11 cellular contexts compared by ENCODE assay signal in genomic region chr6:43716099-43716498, GRCh38. TPM values are rescaled to one million over a fixed set of nuclear protein-coding genes. Genes with fewer than 3 reads are reported as not detected.
A peak's percentile ranks its signal among the peaks of the same experiment; 100 is the strongest.
DNase-seq lines count a peak whose midpoint lies in the region; ATAC-seq, FAIRE-seq and TF ChIP-seq lines count a peak whose summit lies in the region.
"Had no signal": no experiment of that assay in that cellular context is flagged by ENCODE, and none has a peak within 500 bp of the region (broad histone marks: within the 10 kb centered on the region; RNA-seq: fewer than 3 reads in every experiment).

No MANE protein-coding gene starts in this region.

- dilution Hi-C loops in endothelial cell of umbilical vein (cut with MboI; ENCODE audit: extremely low pct_ligation_motif_present, low sequenced_read_pairs), result no loop called here

- H3K27me3 ChIP-seq in endothelial cell of umbilical vein (ENCODE audit: control insufficient read depth in 2 of 2, insufficient read depth in 2 of 2, low read length in 2 of 2) (no peaks in the 10 kb centered on the region), right lobe of liver (no peaks in the 10 kb centered on the region)

- H3K9me3 ChIP-seq in endothelial cell of umbilical vein (replicated peaks; ENCODE audit: control insufficient read depth, insufficient read depth, low read length) (no peaks in the 10 kb centered on the region), right lobe of liver (no peaks in the 10 kb centered on the region)

- peaks cover 4% of the 10 kb centered on the region for H3K27me3 Mint-ChIP-seq in nephron progenitor cell (ENCODE audit: low read depth, poor library complexity)
- peaks cover 4% of the 10 kb centered on the region for H3K27me3 Mint-ChIP-seq in activated naive CD8-positive, alpha-beta T cell treated with anti-CD3 and anti-CD28 coated beads, Interleukin-2, amount 50 U/mL, for 24 hours
- H3K27me3 Mint-ChIP-seq: activated naive CD8-positive, alpha-beta T cell had no signal

- peak; percentile 95 for DNase-seq in DMS 273 (lab: John Stamatoyannopoulos, UW; ENCODE audit: unreplicated experiment)
- peak; percentile 75 for DNase-seq in NCI-H446 treated with DMSO at 0.1 percent for 48 hours (lab: John Stamatoyannopoulos, UW)
- DNase-seq in endothelial cell of umbilical vein (ENCODE audit: low read depth, low spot score), result peak; percentile 87
- no peak for DNase-seq in nephron progenitor cell
- DNase-seq in right lobe of liver, result no peak
- DNase-seq in activated naive CD8-positive, alpha-beta T cell treated with anti-CD3 and anti-CD28 coated beads, Interleukin-2, amount 50 U/mL, for 24 hours, result no peak
- DNase-seq: AML-193, NCI-H510A had no signal

- H3K9ac ChIP-seq in endothelial cell of umbilical vein (replicated peaks; ENCODE audit: extremely low read depth, insufficient read depth, low read length), result no peak overlapping the region

- intact Hi-C loops in endothelial cell of umbilical vein (cut with micrococcal nuclease), result no loop called here
- intact Hi-C loops in right lobe of liver (cut with DNase I), result loop anchor here in 1 of 2 donors (10.0 kb wide), 1 partner anchor 49 kb away; no protein-coding TSS in a partner anchor

- no peak overlapping the region for H3K4me2 ChIP-seq in endothelial cell of umbilical vein (ENCODE audit: insufficient read depth, low read length)

- H3K9me3 Mint-ChIP-seq in nephron progenitor cell, result peaks cover 3% of the 10 kb centered on the region
- no peaks in the 10 kb centered on the region for H3K9me3 Mint-ChIP-seq in activated naive CD8-positive, alpha-beta T cell treated with anti-CD3 and anti-CD28 coated beads, Interleukin-2, amount 50 U/mL, for 24 hours

- BruUV-seq in endothelial cell of umbilical vein (replicated peaks; lab: Mats Ljungman, UMichigan), result no TSS peak

- H3K36me3 ChIP-seq in endothelial cell of umbilical vein (ENCODE audit: control insufficient read depth in 2 of 2, extremely low read depth in 1 of 2, insufficient read depth in 2 of 2, low read length in 2 of 2), result no peaks in the 10 kb centered on the region
- H3K36me3 ChIP-seq in right lobe of liver, result no peaks in the 10 kb centered on the region

- H3K79me2 ChIP-seq in endothelial cell of umbilical vein (ENCODE audit: control insufficient read depth, insufficient read depth, low read length), result no peaks in the 10 kb centered on the region

- TF ChIP-seq POLR2A in endothelial cell of umbilical vein (IDR thresholded peaks at IDR 0.05; ENCODE audit: low read depth, low read length) (no peak), right lobe of liver (IDR thresholded peaks at IDR 0.05) (no peak)

- no peaks in the 10 kb centered on the region for H4K20me1 ChIP-seq in endothelial cell of umbilical vein (replicated peaks; ENCODE audit: control insufficient read depth, extremely low read depth, insufficient read depth, low read length)

- no peak overlapping the region for H2AFZ ChIP-seq in endothelial cell of umbilical vein (ENCODE audit: low read depth, low read length)

- ATAC-seq in GM19328 (IDR thresholded peaks at IDR 0.05; ENCODE audit: unreplicated experiment), result no peak
- no peak for ATAC-seq in right lobe of liver
- no peak for ATAC-seq in GM18519 (IDR thresholded peaks at IDR 0.05; ENCODE audit: low FRiP score, unreplicated experiment)
- no peak for ATAC-seq in activated naive CD8-positive, alpha-beta T cell treated with anti-CD3 and anti-CD28 coated beads, Interleukin-2, amount 50 U/mL, for 24 hours

- no peaks in the 10 kb centered on the region for H3K9me1 ChIP-seq in endothelial cell of umbilical vein (replicated peaks; ENCODE audit: control insufficient read depth, extremely low read depth, insufficient read depth, low read length)

- H3K4me1 ChIP-seq in endothelial cell of umbilical vein (ENCODE audit: control insufficient read depth, extremely low read depth, insufficient read depth, low read length) (peaks cover 8% of the 10 kb centered on the region), right lobe of liver (no peaks in the 10 kb centered on the region)

- no peaks in the 10 kb centered on the region for H3K36me3 Mint-ChIP-seq in nephron progenitor cell (ENCODE audit: low read depth)
- H3K36me3 Mint-ChIP-seq in activated naive CD8-positive, alpha-beta T cell treated with anti-CD3 and anti-CD28 coated beads, Interleukin-2, amount 50 U/mL, for 24 hours (ENCODE audit: low read depth), result no peaks in the 10 kb centered on the region
- H3K36me3 Mint-ChIP-seq: activated naive CD8-positive, alpha-beta T cell had no signal

- peaks cover 74% of the 10 kb centered on the region for H3K4me1 Mint-ChIP-seq in nephron progenitor cell
- peaks cover 5% of the 10 kb centered on the region for H3K4me1 Mint-ChIP-seq in activated naive CD8-positive, alpha-beta T cell treated with anti-CD3 and anti-CD28 coated beads, Interleukin-2, amount 50 U/mL, for 24 hours

- H3K27ac Mint-ChIP-seq in nephron progenitor cell, result peak overlapping the region; percentile 39
- no peak overlapping the region for H3K27ac Mint-ChIP-seq in activated naive CD8-positive, alpha-beta T cell treated with anti-CD3 and anti-CD28 coated beads, Interleukin-2, amount 50 U/mL, for 24 hours
- H3K27ac Mint-ChIP-seq: activated naive CD8-positive, alpha-beta T cell had no signal

- CTCF ChIA-PET in endothelial cell of umbilical vein (lab: Charles Lee), result interaction anchor here (0.6 to 6.2 kb wide), 3 partner anchors 48 to 416 kb away, joined by 4 to 33 read pairs (median 7); no protein-coding TSS in a partner anchor

- TF ChIP-seq CTCF in endothelial cell of umbilical vein (IDR thresholded peaks at IDR 0.05; ENCODE audit: extremely low read depth in 1 of 2, insufficient read depth in 1 of 2, low read depth in 1 of 2, low read length in 2 of 2) (no peak), nephron progenitor cell (IDR thresholded peaks at IDR 0.05) (no peak), right lobe of liver (IDR thresholded peaks at IDR 0.05) (no peak)

- WGBS in right lobe of liver (ENCODE audit: insufficient coverage, low coverage, low lambda C conversion rate, missing lambda C conversion rate), result 73% methylated on average over 3 of the region's 9 CpGs

- H3K27ac ChIP-seq in endothelial cell of umbilical vein (ENCODE audit: insufficient read depth, low read depth, low read length) (no peak overlapping the region), right lobe of liver (no peak overlapping the region)

- no peak for FAIRE-seq in endothelial cell of umbilical vein (lab: Jason Lieb, UNC)

- no peak overlapping the region for H3K4me3 ChIP-seq in endothelial cell of umbilical vein (replicated peaks in 1 of 3; ENCODE audit: insufficient read depth in 1 of 3, low read depth in 1 of 3, low read length in 3 of 3)
- no peak overlapping the region for H3K4me3 ChIP-seq in right lobe of liver

- POLR2A ChIA-PET in endothelial cell of umbilical vein (lab: Charles Lee), result no interaction called here

- H3K4me3 Mint-ChIP-seq in nephron progenitor cell, result no peak overlapping the region
- H3K4me3 Mint-ChIP-seq in activated naive CD8-positive, alpha-beta T cell treated with anti-CD3 and anti-CD28 coated beads, Interleukin-2, amount 50 U/mL, for 24 hours, result no peak overlapping the region
- H3K4me3 Mint-ChIP-seq: activated naive CD8-positive, alpha-beta T cell had no signal

TF ChIP-seq in endothelial cell of umbilical vein, 7 proteins besides CTCF, POLR2A, EP300 and RAD21:
- no peak for TF ChIP-seq JUN (IDR thresholded peaks at IDR 0.05; ENCODE audit: borderline replicate concordance, insufficient read depth, insufficient read length, low read depth)
- TF ChIP-seq FOS (IDR thresholded peaks at IDR 0.05; ENCODE audit: borderline replicate concordance, insufficient read depth, low read length), result no peak
- TF ChIP-seq MYC (IDR thresholded peaks at IDR 0.05; ENCODE audit: low read depth, low read length), result no peak
- no peak for TF ChIP-seq MAX (IDR thresholded peaks at IDR 0.05; ENCODE audit: insufficient read depth, insufficient read length)
- TF ChIP-seq EZH2 (IDR thresholded peaks at IDR 0.05; ENCODE audit: borderline replicate concordance, low read depth, low read length, severe bottlenecking), result no peak
- TF ChIP-seq POLR2AphosphoS5 (IDR thresholded peaks at IDR 0.05; ENCODE audit: insufficient read depth, low read depth, low read length), result no peak
- no peak for TF ChIP-seq GATA2 (IDR thresholded peaks at IDR 0.05; ENCODE audit: insufficient read depth, insufficient read length, low read depth, low read length)

RNA-seq across cellular contexts. Expression of gene MRPS18A, which starts 28.5 kb away (rescaled TPM):
- total RNA-seq in endothelial cell of umbilical vein, result 39.1 and 39.8 TPM in 2 replicates
- polyA plus RNA-seq in endothelial cell of umbilical vein, result 83.8 and 92.3 TPM in 2 replicates
- polyA plus RNA-seq in endothelial cell of umbilical vein (2011; cell fraction: cytosol; rRNA removed), result 76.7 and 77.1 TPM in 2 replicates
- 28.4 and 35.0 TPM in 2 replicates for polyA plus RNA-seq in endothelial cell of umbilical vein (2011; cell fraction: nucleus; rRNA removed)
- polyA plus RNA-seq in endothelial cell of umbilical vein (2012), result 46.2 and 47.7 TPM in 2 replicates
- 50.6 and 54.2 TPM in 2 replicates for polyA minus RNA-seq in endothelial cell of umbilical vein
- 40.1 TPM for polyA minus RNA-seq in endothelial cell of umbilical vein (2011; cell fraction: cytosol; rRNA and poly(A)+ RNA removed)
- 28.4 and 36.4 TPM in 2 replicates for polyA minus RNA-seq in endothelial cell of umbilical vein (2011; cell fraction: nucleus; rRNA and poly(A)+ RNA removed)
- 10 to 100 TPM; 23.5 to 45.4 (median 25.6) TPM for total RNA-seq in right lobe of liver

RNA-seq across cellular contexts. Expression of gene VEGFA, which starts 53.9 kb away (rescaled TPM):
- total RNA-seq in endothelial cell of umbilical vein (16.6 and 18.1 TPM in 2 replicates), right lobe of liver (100 to 1,000 TPM in 5 of 6 experiments, 10 to 100 TPM in 1; 91.3 to 571 (median 132) TPM)
- 19.9 and 26.2 TPM in 2 replicates for polyA plus RNA-seq in endothelial cell of umbilical vein
- polyA plus RNA-seq in endothelial cell of umbilical vein (2011; cell fraction: cytosol; rRNA removed), result 25.8 and 26.3 TPM in 2 replicates
- 85.5 and 96.9 TPM in 2 replicates for polyA plus RNA-seq in endothelial cell of umbilical vein (2011; cell fraction: nucleus; rRNA removed)
- 15.5 and 19.0 TPM in 2 replicates for polyA plus RNA-seq in endothelial cell of umbilical vein (2012)
- 44.6 and 71.9 TPM in 2 replicates for polyA minus RNA-seq in endothelial cell of umbilical vein
- 44.8 TPM for polyA minus RNA-seq in endothelial cell of umbilical vein (2011; cell fraction: cytosol; rRNA and poly(A)+ RNA removed)
- polyA minus RNA-seq in endothelial cell of umbilical vein (2011; cell fraction: nucleus; rRNA and poly(A)+ RNA removed), result 16.2 and 21.6 TPM in 2 replicates

Comparison
In these comparisons a context has a peak if more than half of its experiments do, and no peak if none do; other contexts are left out.
1. DNase-seq: peak in DMS 273 (single experiment), NCI-H446 treated with DMSO at 0.1 percent for 48 hours (single experiment) and endothelial cell of umbilical vein (single experiment); none in nephron progenitor cell (single experiment), right lobe of liver (0 of 3) and activated naive CD8-positive, alpha-beta T cell treated with anti-CD3 and anti-CD28 coated beads, Interleukin-2, amount 50 U/mL, for 24 hours (single experiment).